In genomic region chr10:119199231-119199992, GRCh38 we compare ENCODE assay signal across 1 cellular context.
TF ChIP-seq lines count a peak whose summit lies in the region.

No MANE protein-coding gene starts in this region.

TF ChIP-seq in HepG2, 621 proteins besides CTCF, POLR2A, EP300 and RAD21 (continued from another document):
- TF ChIP-seq ZHX2 (IDR thresholded peaks at IDR 0.05; ENCODE audit: low read depth) = no peak
- no peak for TF ChIP-seq ZHX2 (CRISPR knock-in tag; IDR thresholded peaks at IDR 0.05; ENCODE audit: borderline replicate concordance)
- TF ChIP-seq TEAD3 (CRISPR knock-in tag; optimal IDR thresholded peaks at IDR 0.05; ENCODE audit: borderline replicate concordance) = peak; percentile 21
- no peak for TF ChIP-seq FLYWCH1 (CRISPR knock-in tag; IDR thresholded peaks at IDR 0.05)
- no peak for TF ChIP-seq ZNF816 (CRISPR knock-in tag; IDR thresholded peaks at IDR 0.05; ENCODE audit: borderline replicate concordance)
- TF ChIP-seq ZNF580 (CRISPR knock-in tag; IDR thresholded peaks at IDR 0.05; ENCODE audit: borderline replicate concordance, low read depth) = peak; percentile 46; the same call in 1 of the 2 replicates
